ENCODE assay signal across 26 cellular contexts in genomic region chr9:8382777-8383527, GRCh38.
"Had no signal": no experiment of that assay in that cellular context is flagged by ENCODE, and none has a peak within 500 bp of the region (broad histone marks: within the 10 kb centered on the region; RNA-seq: fewer than 3 reads in every experiment).

No MANE protein-coding gene starts in this region.

- H3K27ac ChIP-seq: esophagus squamous epithelium, heart right ventricle, neutrophil, right atrium auricular region, sigmoid colon, suprapubic skin, thyroid gland, upper lobe of left lung, uterus had no signal

- DNase-seq: cortex of kidney; dorsolateral prefrontal cortex; effector CD8-positive, alpha-beta T cell; esophagus squamous epithelium; heart right ventricle; hypothalamus; left cardiac atrium; left ventricle myocardium superior; mesenchymal stem cell; naive B cell; posterior cingulate gyrus; sigmoid colon; stimulated activated CD4-positive, alpha-beta T cell treated with anti-CD3 and anti-CD28 coated beads, Interleukin-12 subunit alpha, Interleukin-12 subunit beta, amount 100 ng/mL, for 4 hours; stimulated activated CD4-positive, alpha-beta T cell treated with anti-CD3 and anti-CD28 coated beads, Interleukin-2, amount 100 ng/mL, for 48 hours; stimulated activated naive CD8-positive, alpha-beta T cell treated with anti-CD3 and anti-CD28 coated beads, Interleukin-15, Interleukin-2, amounts not matched to agents 100 U/mL and 50 U/mL, for 24 hours; thyroid gland; upper lobe of left lung; uterus had no signal

- FAIRE-seq: endometrium, frontal cortex, islet of Langerhans had no signal

- H3K4me3 ChIP-seq: dorsolateral prefrontal cortex, esophagus squamous epithelium, heart right ventricle, lung, right atrium auricular region, sigmoid colon, skin epidermis, suprapubic skin, thyroid gland, upper lobe of left lung, uterus had no signal

- H3K36me3 ChIP-seq: esophagus squamous epithelium, heart right ventricle, neutrophil, right atrium auricular region, sigmoid colon, suprapubic skin, thyroid gland, upper lobe of left lung, uterus had no signal

- ATAC-seq: heart right ventricle; left cardiac atrium; left ventricle myocardium superior; stimulated activated naive CD8-positive, alpha-beta T cell treated with anti-CD3 and anti-CD28 coated beads, Interleukin-15, Interleukin-2, amounts not matched to agents 100 U/mL and 50 U/mL, for 24 hours had no signal

- H3K9me3 ChIP-seq: esophagus squamous epithelium, heart right ventricle, neutrophil, right atrium auricular region, sigmoid colon, suprapubic skin, thyroid gland, upper lobe of left lung, uterus had no signal

- H3K4me1 ChIP-seq: esophagus squamous epithelium, heart right ventricle, right atrium auricular region, sigmoid colon, suprapubic skin, thyroid gland, upper lobe of left lung, uterus had no signal

- H3K27me3 ChIP-seq: dorsolateral prefrontal cortex, esophagus squamous epithelium, heart right ventricle, neutrophil, right atrium auricular region, sigmoid colon, suprapubic skin, thyroid gland, upper lobe of left lung, uterus had no signal
